Comparison of ENCODE assay signal across 22 cellular contexts in genomic region chr1:229066591-229066990, GRCh38.
"Had no signal": no experiment of that assay in that cellular context is flagged by ENCODE, and none has a peak within 500 bp of the region (broad histone marks: within the 10 kb centered on the region; RNA-seq: fewer than 3 reads in every experiment).

No MANE protein-coding gene starts in this region.

- H3K27me3 Mint-ChIP-seq: activated CD8-positive, alpha-beta T cell treated with anti-CD3 and anti-CD28 coated beads for 36 hours; activated naive CD8-positive, alpha-beta T cell treated with anti-CD3 and anti-CD28 coated beads, Interleukin-2, amount 10 ng/mL, durations not matched to agents 7 days and 5 days had no signal

- DNase-seq: activated CD4-positive, alpha-beta T cell treated with anti-CD3 and anti-CD28 coated beads for 4 hours; activated CD8-positive, alpha-beta memory T cell treated with anti-CD3 and anti-CD28 coated beads, Interleukin-2, amount 50 U/mL, for 4 hours; activated CD8-positive, alpha-beta T cell treated with anti-CD3 and anti-CD28 coated beads for 36 hours; activated naive CD4-positive, alpha-beta T cell treated with anti-CD3 and anti-CD28 coated beads, Interleukin-2, amount 50 U/mL, for 16 hours; activated naive CD8-positive, alpha-beta T cell treated with anti-CD3 and anti-CD28 coated beads, Interleukin-2, amount 10 ng/mL, durations not matched to agents 7 days and 5 days; activated T-cell treated with anti-CD3 and anti-CD28 coated beads, Interleukin-2, amount 50 U/mL, for 1 hour; adrenal gland; aorta; caudate nucleus; NCI-H1092; NCI-H1417 treated with DMSO at 0.1 percent for 48 hours; NCI-H1694 treated with DMSO at 0.1 percent for 48 hours; NCI-H2029 treated with DMSO at 0.1 percent for 48 hours; NCI-H510A treated with DMSO at 0.1 percent for 48 hours; NCI-H69; PC-9; SHP77 treated with DMSO at 0.1 percent for 48 hours; T-helper 2 cell; T1000 had no signal

- ATAC-seq: activated CD4-positive, CD25-positive, alpha-beta regulatory T cell treated with anti-CD3 and anti-CD28 coated beads, Interleukin-2, amount 50 U/mL, for 24 hours; activated CD8-positive, alpha-beta T cell treated with anti-CD3 and anti-CD28 coated beads for 36 hours had no signal

- H3K36me3 ChIP-seq: adrenal gland, breast epithelium had no signal

- H3K27ac ChIP-seq: adrenal gland, breast epithelium, KMS-11, PC-9 had no signal

- H3K4me3 Mint-ChIP-seq: activated CD8-positive, alpha-beta T cell treated with anti-CD3 and anti-CD28 coated beads for 36 hours; activated naive CD8-positive, alpha-beta T cell treated with anti-CD3 and anti-CD28 coated beads, Interleukin-2, amount 10 ng/mL, durations not matched to agents 7 days and 5 days had no signal

- H3K4me3 ChIP-seq: adrenal gland, breast epithelium, PC-9 had no signal

- H3K27ac Mint-ChIP-seq: activated CD8-positive, alpha-beta T cell treated with anti-CD3 and anti-CD28 coated beads for 36 hours; activated naive CD8-positive, alpha-beta T cell treated with anti-CD3 and anti-CD28 coated beads, Interleukin-2, amount 10 ng/mL, durations not matched to agents 7 days and 5 days had no signal

- H3K9me3 Mint-ChIP-seq: activated CD8-positive, alpha-beta T cell treated with anti-CD3 and anti-CD28 coated beads for 36 hours; activated naive CD8-positive, alpha-beta T cell treated with anti-CD3 and anti-CD28 coated beads, Interleukin-2, amount 10 ng/mL, durations not matched to agents 7 days and 5 days had no signal

- H3K27me3 ChIP-seq: adrenal gland, breast epithelium had no signal

- H3K4me1 ChIP-seq: breast epithelium had no signal

- H3K9me3 ChIP-seq: adrenal gland, breast epithelium had no signal

- H3K36me3 Mint-ChIP-seq: activated naive CD8-positive, alpha-beta T cell treated with anti-CD3 and anti-CD28 coated beads, Interleukin-2, amount 10 ng/mL, durations not matched to agents 7 days and 5 days had no signal
